1 cellular context compared by ENCODE assay signal in the genomic region with DNA sequence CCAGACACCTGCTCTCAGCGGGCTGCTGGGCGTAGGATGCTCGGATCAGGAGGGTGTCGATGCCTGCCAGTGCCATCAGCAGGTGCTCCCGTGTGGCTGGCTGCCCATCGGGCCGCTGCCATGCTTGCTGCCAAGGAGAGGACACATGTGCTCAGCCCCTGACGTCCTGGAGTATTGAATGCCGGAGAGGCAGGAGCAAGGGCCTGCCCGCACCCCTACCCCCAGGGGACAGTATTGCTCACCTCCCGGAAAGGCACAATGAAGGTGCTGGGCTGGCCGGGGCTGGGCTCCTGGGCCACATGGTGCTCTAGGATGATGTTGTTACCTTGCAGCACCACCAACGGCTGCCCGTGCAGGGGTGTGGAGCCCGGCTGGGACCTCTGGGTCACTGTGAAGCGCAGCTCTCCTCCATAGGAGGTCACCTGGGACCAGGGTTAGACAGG.
TF ChIP-seq lines count a peak whose summit lies in the region.

No MANE protein-coding gene starts in this region.

TF ChIP-seq in GM23338, 12 proteins besides CTCF, POLR2A, EP300 and RAD21 (continued from another document):
- TF ChIP-seq, protein P1, sequence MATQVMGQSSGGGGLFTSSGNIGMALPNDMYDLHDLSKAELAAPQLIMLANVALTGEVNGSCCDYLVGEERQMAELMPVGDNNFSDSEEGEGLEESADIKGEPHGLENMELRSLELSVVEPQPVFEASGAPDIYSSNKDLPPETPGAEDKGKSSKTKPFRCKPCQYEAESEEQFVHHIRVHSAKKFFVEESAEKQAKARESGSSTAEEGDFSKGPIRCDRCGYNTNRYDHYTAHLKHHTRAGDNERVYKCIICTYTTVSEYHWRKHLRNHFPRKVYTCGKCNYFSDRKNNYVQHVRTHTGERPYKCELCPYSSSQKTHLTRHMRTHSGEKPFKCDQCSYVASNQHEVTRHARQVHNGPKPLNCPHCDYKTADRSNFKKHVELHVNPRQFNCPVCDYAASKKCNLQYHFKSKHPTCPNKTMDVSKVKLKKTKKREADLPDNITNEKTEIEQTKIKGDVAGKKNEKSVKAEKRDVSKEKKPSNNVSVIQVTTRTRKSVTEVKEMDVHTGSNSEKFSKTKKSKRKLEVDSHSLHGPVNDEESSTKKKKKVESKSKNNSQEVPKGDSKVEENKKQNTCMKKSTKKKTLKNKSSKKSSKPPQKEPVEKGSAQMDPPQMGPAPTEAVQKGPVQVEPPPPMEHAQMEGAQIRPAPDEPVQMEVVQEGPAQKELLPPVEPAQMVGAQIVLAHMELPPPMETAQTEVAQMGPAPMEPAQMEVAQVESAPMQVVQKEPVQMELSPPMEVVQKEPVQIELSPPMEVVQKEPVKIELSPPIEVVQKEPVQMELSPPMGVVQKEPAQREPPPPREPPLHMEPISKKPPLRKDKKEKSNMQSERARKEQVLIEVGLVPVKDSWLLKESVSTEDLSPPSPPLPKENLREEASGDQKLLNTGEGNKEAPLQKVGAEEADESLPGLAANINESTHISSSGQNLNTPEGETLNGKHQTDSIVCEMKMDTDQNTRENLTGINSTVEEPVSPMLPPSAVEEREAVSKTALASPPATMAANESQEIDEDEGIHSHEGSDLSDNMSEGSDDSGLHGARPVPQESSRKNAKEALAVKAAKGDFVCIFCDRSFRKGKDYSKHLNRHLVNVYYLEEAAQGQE (IDR thresholded peaks at IDR 0.05; ENCODE audit: unreplicated experiment), result no peak
- TF ChIP-seq ZNF114 (CRISPR knock-in tag; IDR thresholded peaks at IDR 0.05), result no peak
- TF ChIP-seq, protein P2, sequence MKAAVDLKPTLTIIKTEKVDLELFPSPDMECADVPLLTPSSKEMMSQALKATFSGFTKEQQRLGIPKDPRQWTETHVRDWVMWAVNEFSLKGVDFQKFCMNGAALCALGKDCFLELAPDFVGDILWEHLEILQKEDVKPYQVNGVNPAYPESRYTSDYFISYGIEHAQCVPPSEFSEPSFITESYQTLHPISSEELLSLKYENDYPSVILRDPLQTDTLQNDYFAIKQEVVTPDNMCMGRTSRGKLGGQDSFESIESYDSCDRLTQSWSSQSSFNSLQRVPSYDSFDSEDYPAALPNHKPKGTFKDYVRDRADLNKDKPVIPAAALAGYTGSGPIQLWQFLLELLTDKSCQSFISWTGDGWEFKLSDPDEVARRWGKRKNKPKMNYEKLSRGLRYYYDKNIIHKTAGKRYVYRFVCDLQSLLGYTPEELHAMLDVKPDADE (IDR thresholded peaks at IDR 0.05), result no peak
- no peak for TF ChIP-seq ZNF331 (CRISPR knock-in tag; IDR thresholded peaks at IDR 0.05; ENCODE audit: low read depth)
- no peak for TF ChIP-seq JUNB (IDR thresholded peaks at IDR 0.05; ENCODE audit: unreplicated experiment)
